30 cellular contexts compared by ENCODE assay signal in the genomic region with DNA sequence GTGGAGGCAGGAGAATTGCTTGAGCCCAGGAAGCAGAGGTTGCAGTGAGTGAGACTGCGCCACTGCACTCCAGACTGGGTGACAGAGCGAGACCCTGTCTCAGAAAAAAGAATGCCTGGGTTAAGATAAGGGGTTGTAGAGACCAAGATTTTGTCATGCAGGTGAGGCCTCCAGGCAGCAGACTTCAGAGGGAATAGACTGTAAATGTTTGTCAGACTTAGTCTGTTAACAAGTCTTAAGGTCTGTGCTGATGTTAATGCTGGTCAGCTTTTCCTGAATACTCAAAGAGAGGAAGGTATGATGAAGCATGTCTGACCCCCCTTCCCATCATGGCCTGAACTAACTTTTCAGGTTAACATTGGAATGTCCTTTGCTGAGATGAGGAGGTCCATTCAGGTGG.
"Had no signal": no experiment of that assay in that cellular context is flagged by ENCODE, and none has a peak within 500 bp of the region (broad histone marks: within the 10 kb centered on the region; RNA-seq: fewer than 3 reads in every experiment).

No MANE protein-coding gene starts in this region.

- H3K4me1 Mint-ChIP-seq: immature natural killer cell had no signal

- H3K27ac Mint-ChIP-seq: activated CD4-positive, alpha-beta memory T cell treated with anti-CD3 and anti-CD28 coated beads for 36 hours; activated naive CD4-positive, alpha-beta T cell treated with anti-CD3 and anti-CD28 coated beads for 36 hours; activated naive CD8-positive, alpha-beta T cell treated with anti-CD3 and anti-CD28 coated beads for 36 hours; activated T-helper 1 cell treated with anti-CD3 and anti-CD28 coated beads, Interleukin-12 subunit alpha, Interleukin-12 subunit beta, Interleukin-2, Interleukin-4 antibody, amounts not matched to agents 30 ng/mL and 10 ng/mL and 1 ng/mL, durations not matched to agents 14 hours and 24 hours and 36 hours; immature natural killer cell; nephron; T-helper 1 cell treated with Interleukin-12 subunit alpha and Interleukin-12 subunit beta and Interleukin-4 antibody, amounts not matched to agents 30 μg/mL and 1 μg/mL, for 36 hours had no signal

- H3K36me3 ChIP-seq: adrenal gland, gastrocnemius medialis, right lobe of liver, upper lobe of left lung had no signal

- H3K27me3 Mint-ChIP-seq: activated CD4-positive, alpha-beta memory T cell treated with anti-CD3 and anti-CD28 coated beads for 36 hours; activated naive CD8-positive, alpha-beta T cell treated with anti-CD3 and anti-CD28 coated beads for 36 hours; stimulated activated naive CD8-positive, alpha-beta T cell treated with anti-CD3 and anti-CD28 coated beads, Interleukin-15, Interleukin-2, amounts not matched to agents 100 ng/mL and 50 ng/mL, for 24 hours had no signal

- H3K4me3 ChIP-seq: adrenal gland, body of pancreas, coronary artery, dorsolateral prefrontal cortex, gastrocnemius medialis, mucosa of descending colon, right lobe of liver, upper lobe of left lung had no signal

- ATAC-seq: activated CD4-positive, CD25-positive, alpha-beta regulatory T cell treated with anti-CD3 and anti-CD28 coated beads, Interleukin-2, amount 50 U/mL, for 24 hours; body of pancreas; gastrocnemius medialis; left colon had no signal

- H3K4me1 ChIP-seq: adrenal gland, gastrocnemius medialis, right lobe of liver had no signal

- H3K9me3 ChIP-seq: adrenal gland, body of pancreas, gastrocnemius medialis, mucosa of descending colon, right lobe of liver, upper lobe of left lung had no signal

- H3K9me3 Mint-ChIP-seq: activated CD4-positive, alpha-beta memory T cell treated with anti-CD3 and anti-CD28 coated beads for 36 hours; activated naive CD4-positive, alpha-beta T cell treated with anti-CD3 and anti-CD28 coated beads for 36 hours; activated T-helper 1 cell treated with anti-CD3 and anti-CD28 coated beads, Interleukin-12 subunit alpha, Interleukin-12 subunit beta, Interleukin-2, Interleukin-4 antibody, amounts not matched to agents 30 ng/mL and 10 ng/mL and 1 ng/mL, durations not matched to agents 14 hours and 24 hours and 36 hours; immature natural killer cell; nephron; stimulated activated naive CD8-positive, alpha-beta T cell treated with anti-CD3 and anti-CD28 coated beads, Interleukin-15, Interleukin-2, amounts not matched to agents 100 ng/mL and 50 ng/mL, for 24 hours; T-helper 1 cell treated with Interleukin-12 subunit alpha and Interleukin-12 subunit beta and Interleukin-4 antibody, amounts not matched to agents 30 μg/mL and 1 μg/mL, for 36 hours had no signal

- H3K4me3 Mint-ChIP-seq: activated CD4-positive, alpha-beta memory T cell treated with anti-CD3 and anti-CD28 coated beads for 36 hours; activated naive CD4-positive, alpha-beta T cell treated with anti-CD3 and anti-CD28 coated beads for 36 hours; activated naive CD8-positive, alpha-beta T cell treated with anti-CD3 and anti-CD28 coated beads for 36 hours; activated T-helper 1 cell treated with anti-CD3 and anti-CD28 coated beads, Interleukin-12 subunit alpha, Interleukin-12 subunit beta, Interleukin-2, Interleukin-4 antibody, amounts not matched to agents 30 ng/mL and 10 ng/mL and 1 ng/mL, durations not matched to agents 14 hours and 24 hours and 36 hours; immature natural killer cell; nephron; stimulated activated naive CD8-positive, alpha-beta T cell treated with anti-CD3 and anti-CD28 coated beads, Interleukin-15, Interleukin-2, amounts not matched to agents 100 ng/mL and 50 ng/mL, for 24 hours; T-helper 1 cell treated with Interleukin-12 subunit alpha and Interleukin-12 subunit beta and Interleukin-4 antibody, amounts not matched to agents 30 μg/mL and 1 μg/mL, for 36 hours had no signal

- H3K36me3 Mint-ChIP-seq: activated CD4-positive, alpha-beta memory T cell treated with anti-CD3 and anti-CD28 coated beads for 36 hours; immature natural killer cell had no signal

- H3K27ac ChIP-seq: adrenal gland, body of pancreas, coronary artery, dorsolateral prefrontal cortex, gastrocnemius medialis, right lobe of liver, upper lobe of left lung, VCaP had no signal

- DNase-seq: activated CD4-positive, alpha-beta memory T cell treated with anti-CD3 and anti-CD28 coated beads for 36 hours; activated CD4-positive, alpha-beta T cell treated with anti-CD3 and anti-CD28 coated beads for 48 hours; activated CD8-positive, alpha-beta memory T cell treated with anti-CD3 and anti-CD28 coated beads, Interleukin-2, amount 50 U/mL, for 4 hours; activated effector memory CD4-positive, alpha-beta T cell treated with anti-CD3 and anti-CD28 coated beads, Interleukin-2, amount 50 U/mL, for 16 hours; activated naive CD4-positive, alpha-beta T cell treated with anti-CD3 and anti-CD28 coated beads for 36 hours; activated naive CD8-positive, alpha-beta T cell treated with anti-CD3 and anti-CD28 coated beads for 36 hours; activated T-cell treated with anti-CD3 and anti-CD28 coated beads, Interleukin-2, amount 50 U/mL, for 1 hour; adrenal gland; aorta; body of pancreas; dorsolateral prefrontal cortex; effector memory CD4-positive, alpha-beta T cell; gastrocnemius medialis; hypothalamus; immature natural killer cell; kidney; left colon; mammary epithelial cell; mucosa of descending colon; right lobe of liver; stimulated activated CD4-positive, alpha-beta T cell treated with anti-CD3 and anti-CD28 coated beads, Interleukin-2, amount 100 ng/mL, for 48 hours; T-helper 9 cell; upper lobe of left lung had no signal

- H3K27me3 ChIP-seq: adrenal gland, body of pancreas, dorsolateral prefrontal cortex, gastrocnemius medialis, right lobe of liver, upper lobe of left lung had no signal
